Comparison of ENCODE assay signal across 9 cellular contexts in the genomic region with DNA sequence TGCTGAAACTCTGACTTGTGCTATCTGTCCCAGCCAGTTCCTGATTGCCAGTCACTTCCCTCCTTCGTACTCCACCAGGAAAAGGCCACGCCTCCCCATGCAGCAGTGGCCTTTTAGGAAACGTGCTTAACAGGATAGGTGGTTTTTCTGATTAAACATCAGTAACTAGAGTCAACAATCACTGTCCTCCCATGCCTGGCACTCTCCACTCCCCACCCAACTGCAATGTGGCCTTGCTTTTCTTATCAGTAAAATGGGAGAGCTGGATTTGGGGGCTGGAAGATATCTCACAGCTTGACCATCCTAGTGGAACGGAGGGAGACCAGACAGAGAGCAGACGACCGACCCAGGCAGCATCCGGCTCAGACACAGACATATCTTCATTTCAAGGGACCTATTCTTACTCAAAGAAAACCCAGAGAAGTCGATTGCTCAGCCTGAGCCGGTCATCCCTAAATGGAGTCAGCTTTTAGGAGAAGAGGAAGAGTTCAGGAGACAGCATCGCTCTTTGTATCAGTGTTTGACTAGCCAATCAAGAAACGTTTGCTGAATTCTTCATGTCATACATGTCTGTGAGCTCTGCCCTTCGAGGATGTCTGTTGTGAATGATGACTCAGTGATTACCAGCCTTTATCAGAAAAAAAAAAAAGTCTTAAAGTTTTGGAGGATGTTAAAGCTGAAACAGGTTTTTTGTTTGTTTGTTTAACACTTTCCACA. TPM values are rescaled to one million over a fixed set of nuclear protein-coding genes. Genes with fewer than 3 reads are reported as not detected.
DNase-seq lines count a peak whose midpoint lies in the region; ATAC-seq and FAIRE-seq lines count a peak whose summit lies in the region.
"Had no signal": no experiment of that assay in that cellular context is flagged by ENCODE, and none has a peak within 500 bp of the region (broad histone marks: within the 10 kb centered on the region; RNA-seq: fewer than 3 reads in every experiment).

No MANE protein-coding gene starts in this region.

- no peaks in the 10 kb centered on the region for H3K27me3 Mint-ChIP-seq in activated naive CD8-positive, alpha-beta T cell treated with anti-CD3 and anti-CD28 coated beads, Interleukin-2, amount 10 ng/mL, durations not matched to agents 7 days and 5 days
- H3K27me3 Mint-ChIP-seq: naive thymus-derived CD8-positive, alpha-beta T cell had no signal

- peaks cover 2% of the 10 kb centered on the region for H3K9me3 Mint-ChIP-seq in activated naive CD8-positive, alpha-beta T cell treated with anti-CD3 and anti-CD28 coated beads, Interleukin-2, amount 10 ng/mL, durations not matched to agents 7 days and 5 days
- H3K9me3 Mint-ChIP-seq: naive thymus-derived CD8-positive, alpha-beta T cell had no signal

- peak overlapping the region; percentile 9 for H3K27ac Mint-ChIP-seq in activated naive CD8-positive, alpha-beta T cell treated with anti-CD3 and anti-CD28 coated beads, Interleukin-2, amount 10 ng/mL, durations not matched to agents 7 days and 5 days

- no peak for FAIRE-seq in HTR-8/SVneo (lab: Jason Lieb, UNC)

- peaks cover 13% of the 10 kb centered on the region for H3K4me1 Mint-ChIP-seq in activated naive CD8-positive, alpha-beta T cell treated with anti-CD3 and anti-CD28 coated beads, Interleukin-2, amount 10 ng/mL, durations not matched to agents 7 days and 5 days

- no peak overlapping the region for H3K9ac ChIP-seq in HUES48 (ENCODE audit: low read depth, low read length)

- H3K36me3 ChIP-seq in HUES48 (ENCODE audit: control insufficient read depth, insufficient read depth, low read length): no peaks in the 10 kb centered on the region; the same call in 1 of the 2 replicates

- peaks cover 35% of the 10 kb centered on the region for H3K4me1 ChIP-seq in HUES48 (ENCODE audit: control insufficient read depth, insufficient read depth, low read length)

- H3K27me3 ChIP-seq in HUES48 (ENCODE audit: control insufficient read depth, insufficient read depth, low read length): no peaks in the 10 kb centered on the region

- POLR2A ChIA-PET in activated naive CD8-positive, alpha-beta T cell treated with anti-CD3 and anti-CD28 coated beads, Interleukin-2, amount 10 ng/mL, durations not matched to agents 7 days and 5 days (lab: Charles Lee): no interaction called here

- ATAC-seq in activated naive CD8-positive, alpha-beta T cell treated with anti-CD3 and anti-CD28 coated beads, Interleukin-2, amount 10 ng/mL, durations not matched to agents 7 days and 5 days (ENCODE audit: low read depth): no peak
- ATAC-seq: naive thymus-derived CD8-positive, alpha-beta T cell had no signal

- H3K36me3 Mint-ChIP-seq in activated naive CD8-positive, alpha-beta T cell treated with anti-CD3 and anti-CD28 coated beads, Interleukin-2, amount 10 ng/mL, durations not matched to agents 7 days and 5 days: peaks cover 39% of the 10 kb centered on the region

- peak overlapping the region; percentile 61 for H3K27ac ChIP-seq in HUES48 (ENCODE audit: low read depth, low read length)

- DNase-seq in COLO829 (ENCODE audit: low spot score) (peak; percentile 40), lung microvascular endothelial cell (ENCODE audit: low read depth in 2 of 2) (peak; percentile 54 to 55), HTR-8/SVneo (ENCODE audit: insufficient read length, low spot score) (no peak), NCI-H1930 (lab: John Stamatoyannopoulos, UW) (no peak), epidermal melanocyte (ENCODE audit: insufficient read length, low spot score) (no peak)
- no peak for DNase-seq in activated naive CD8-positive, alpha-beta T cell treated with anti-CD3 and anti-CD28 coated beads, Interleukin-2, amount 10 ng/mL, durations not matched to agents 7 days and 5 days
- DNase-seq in stimulated activated CD4-positive, alpha-beta T cell treated with anti-CD3 and anti-CD28 coated beads, Interleukin-15, amount 100 ng/mL, for 24 hours: no peak
- DNase-seq: naive thymus-derived CD8-positive, alpha-beta T cell had no signal

- no peaks in the 10 kb centered on the region for H3K9me3 ChIP-seq in HUES48 (ENCODE audit: control insufficient read depth, insufficient read depth, low read length)

- no peak overlapping the region for H3K4me3 Mint-ChIP-seq in activated naive CD8-positive, alpha-beta T cell treated with anti-CD3 and anti-CD28 coated beads, Interleukin-2, amount 10 ng/mL, durations not matched to agents 7 days and 5 days

- no peak overlapping the region for H3K4me3 ChIP-seq in HUES48 (ENCODE audit: low read depth, low read length)

RNA-seq across cellular contexts. Expression of gene UBA6, which starts 12.7 kb away (rescaled TPM):
- total RNA-seq in activated naive CD8-positive, alpha-beta T cell treated with anti-CD3 and anti-CD28 coated beads, Interleukin-2, amount 10 ng/mL, durations not matched to agents 7 days and 5 days: 10 to 100 TPM; 64.8 to 65.2 TPM
- 56.9 and 67.5 TPM in 2 replicates for total RNA-seq in lung microvascular endothelial cell

RNA-seq across cellular contexts. Expression of gene GNRHR, which starts 40.5 kb away (rescaled TPM):
- not detected for total RNA-seq in activated naive CD8-positive, alpha-beta T cell treated with anti-CD3 and anti-CD28 coated beads, Interleukin-2, amount 10 ng/mL, durations not matched to agents 7 days and 5 days
- not detected in 2 replicates for total RNA-seq in lung microvascular endothelial cell
- total RNA-seq: naive thymus-derived CD8-positive, alpha-beta T cell had no signal

Comparison
In these comparisons a context has a peak if more than half of its experiments do, and no peak if none do; other contexts are left out.
1. DNase-seq: peak in COLO829 (single experiment) and lung microvascular endothelial cell (2 of 2); none in activated naive CD8-positive, alpha-beta T cell treated with anti-CD3 and anti-CD28 coated beads, Interleukin-2, amount 10 ng/mL, durations not matched to agents 7 days and 5 days (single experiment), stimulated activated CD4-positive, alpha-beta T cell treated with anti-CD3 and anti-CD28 coated beads, Interleukin-15, amount 100 ng/mL, for 24 hours (single experiment), HTR-8/SVneo (single experiment), NCI-H1930 (0 of 2) and epidermal melanocyte (single experiment).